ENCODE assay signal across 1 cellular context in genomic region chr1:15705184-15705566, GRCh38.
TF ChIP-seq lines count a peak whose summit lies in the region.

No MANE protein-coding gene starts in this region.

TF ChIP-seq in IMR-90, 13 proteins besides CTCF, POLR2A, EP300 and RAD21:
- TF ChIP-seq SMC3 (IDR thresholded peaks at IDR 0.05; ENCODE audit: low read depth, low read length): no peak
- TF ChIP-seq MAFK (IDR thresholded peaks at IDR 0.05; ENCODE audit: low read depth, low read length): peak; percentile 53
- no peak for TF ChIP-seq NFE2L2 (IDR thresholded peaks at IDR 0.05; ENCODE audit: low read depth, low read length)
- TF ChIP-seq RCOR1 (IDR thresholded peaks at IDR 0.05; ENCODE audit: insufficient replicate concordance, low read length): no peak
- TF ChIP-seq USF2 (IDR thresholded peaks at IDR 0.05; ENCODE audit: low read depth, low read length): no peak
- no peak for TF ChIP-seq CEBPB (IDR thresholded peaks at IDR 0.05; ENCODE audit: low read depth, low read length)
- no peak for TF ChIP-seq MAZ (IDR thresholded peaks at IDR 0.05; ENCODE audit: borderline replicate concordance, low read depth, low read length)
- TF ChIP-seq CHD1 (IDR thresholded peaks at IDR 0.05; ENCODE audit: low read depth, low read length): no peak
